In genomic region chr12:47216150-47216677, GRCh38 we compare ENCODE assay signal across 7 cellular contexts.
DNase-seq lines count a peak whose midpoint lies in the region; ATAC-seq lines count a peak whose summit lies in the region.

No MANE protein-coding gene starts in this region.

- intact Hi-C loops in Right ventricle myocardium superior (cut with DNase I), result no loop called here

- DNase-seq in activated CD4-positive, CD25-positive, alpha-beta regulatory T cell treated with anti-CD3 and anti-CD28 coated beads, Interleukin-2, amount 50 U/mL, for 72 hours, result peak; percentile 56
- DNase-seq in Right ventricle myocardium superior (peak; percentile 54), NCI-H1436 (lab: John Stamatoyannopoulos, UW) (no peak), NCI-H524 (lab: John Stamatoyannopoulos, UW) (no peak)
- DNase-seq in stimulated activated naive CD4-positive, alpha-beta T cell treated with Interleukin-2 at 50 U/mL for 16 hours (lab: John Stamatoyannopoulos, UW), result peak; percentile 61

- ATAC-seq in GM19452 (IDR thresholded peaks at IDR 0.05; ENCODE audit: unreplicated experiment) (peak; percentile 80), HG03432 (IDR thresholded peaks at IDR 0.05; ENCODE audit: unreplicated experiment) (peak; percentile 78), Right ventricle myocardium superior (ENCODE audit: poor library complexity) (peak; percentile 84)

Comparison
In these comparisons a context has a peak if more than half of its experiments do, and no peak if none do; other contexts are left out.
1. DNase-seq: peak in activated CD4-positive, CD25-positive, alpha-beta regulatory T cell treated with anti-CD3 and anti-CD28 coated beads, Interleukin-2, amount 50 U/mL, for 72 hours (single experiment), Right ventricle myocardium superior (single experiment) and stimulated activated naive CD4-positive, alpha-beta T cell treated with Interleukin-2 at 50 U/mL for 16 hours (single experiment); none in NCI-H1436 (single experiment) and NCI-H524 (0 of 2).
2. Peak in every context shown above with its lines, with median percentiles within 50 percentile points of each other: ATAC-seq.